ENCODE assay signal across 2 cellular contexts in genomic region chr16:1779741-1780676, GRCh38.
TF ChIP-seq lines count a peak whose summit lies in the region.

No MANE protein-coding gene starts in this region.

TF ChIP-seq in PFSK-1, 5 proteins besides CTCF, POLR2A, EP300 and RAD21:
- TF ChIP-seq REST (IDR thresholded peaks at IDR 0.05; ENCODE audit: insufficient read depth in 1 of 2, low read depth in 2 of 2, low read length in 2 of 2) (no peak), SIN3A (IDR thresholded peaks at IDR 0.05; ENCODE audit: borderline replicate concordance, insufficient read depth, low read length) (no peak), TAF1 (IDR thresholded peaks at IDR 0.05; ENCODE audit: borderline replicate concordance, insufficient read depth, low read length) (no peak), FOXP2 (optimal IDR thresholded peaks at IDR 0.05; ENCODE audit: borderline replicate concordance, extremely low read depth, extremely low read length, insufficient read depth) (no peak), POLR2AphosphoS5 (IDR thresholded peaks at IDR 0.05; ENCODE audit: low read depth, low read length) (0 out of 2 replicates have a peak, but pooled peaks have one; percentile 17)
TF ChIP-seq in PFSK-1: peak in this region for 1.

TF ChIP-seq in H1, 55 proteins besides CTCF, POLR2A, EP300 and RAD21:
- TF ChIP-seq POLR2AphosphoS5 (IDR thresholded peaks at IDR 0.05; ENCODE audit: low read depth, low read length) (peak; percentile 66), KDM4A (IDR thresholded peaks at IDR 0.05; ENCODE audit: low read depth, low read length, severe bottlenecking) (no peak)
